In the genomic region with DNA sequence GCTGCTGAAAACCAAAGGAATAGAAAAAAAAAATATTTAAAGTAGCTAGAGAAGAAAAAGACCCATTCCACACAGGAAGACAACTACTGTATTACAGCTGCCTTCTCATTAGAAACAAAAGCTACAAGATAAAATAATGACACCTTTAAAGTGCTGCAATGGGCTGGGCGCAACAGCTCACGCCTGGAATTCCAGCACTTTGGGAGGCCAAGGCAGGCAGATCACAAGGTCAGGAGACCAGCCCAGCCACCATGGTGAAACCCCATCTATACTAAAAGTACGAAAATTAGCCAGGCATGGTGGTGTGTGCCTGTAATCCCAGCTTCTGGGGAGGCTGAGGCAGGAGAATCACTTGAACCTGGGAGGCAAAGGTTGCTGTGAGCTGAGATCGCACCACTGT, we compare ENCODE assay signal across 19 cellular contexts.
"Had no signal": no experiment of that assay in that cellular context is flagged by ENCODE, and none has a peak within 500 bp of the region (broad histone marks: within the 10 kb centered on the region; RNA-seq: fewer than 3 reads in every experiment).

No MANE protein-coding gene starts in this region.

- H3K9me3 ChIP-seq: colonic mucosa, testis, tibial nerve, upper lobe of right lung, vagina had no signal

- ATAC-seq: left cardiac atrium; natural killer cell; stimulated activated naive CD8-positive, alpha-beta T cell treated with anti-CD3 and anti-CD28 coated beads, Interleukin-15, amount 100 ng/mL, for 72 hours; upper lobe of right lung had no signal

- H3K4me3 ChIP-seq: colonic mucosa, hepatocyte, testis, tibial nerve, upper lobe of right lung, vagina had no signal

- H3K27me3 Mint-ChIP-seq: stimulated activated naive CD8-positive, alpha-beta T cell treated with anti-CD3 and anti-CD28 coated beads, Interleukin-15, amount 100 ng/mL, for 72 hours had no signal

- H3K36me3 Mint-ChIP-seq: natural killer cell had no signal

- H3K27ac ChIP-seq: colonic mucosa, hepatocyte, testis, tibial nerve, upper lobe of right lung, vagina had no signal

- DNase-seq: colonic mucosa; dermis blood vessel endothelial cell; foreskin melanocyte; head of caudate nucleus; kidney; left cardiac atrium; mammary epithelial cell; natural killer cell; posterior cingulate gyrus; small intestine; stimulated activated CD4-positive, alpha-beta T cell treated with anti-CD3 and anti-CD28 coated beads, Interleukin-12 subunit alpha, Interleukin-12 subunit beta, amount 100 ng/mL, for 4 hours; stimulated activated naive CD8-positive, alpha-beta T cell treated with anti-CD3 and anti-CD28 coated beads, Interleukin-15, amount 100 ng/mL, for 72 hours; testis; upper lobe of right lung had no signal

- H3K9me3 Mint-ChIP-seq: mesothelial cell of epicardium; natural killer cell; neural crest cell; stimulated activated naive CD8-positive, alpha-beta T cell treated with anti-CD3 and anti-CD28 coated beads, Interleukin-15, amount 100 ng/mL, for 72 hours had no signal

- H3K27ac Mint-ChIP-seq: mesothelial cell of epicardium had no signal

- H3K4me3 Mint-ChIP-seq: mesothelial cell of epicardium, natural killer cell, neural crest cell had no signal

- H3K27me3 ChIP-seq: colonic mucosa, hepatocyte, testis, tibial nerve, upper lobe of right lung, vagina had no signal

- H3K4me1 ChIP-seq: colonic mucosa, testis, tibial nerve, upper lobe of right lung, vagina had no signal

- H3K4me1 Mint-ChIP-seq: mesothelial cell of epicardium, neural crest cell had no signal
